In the genomic region with DNA sequence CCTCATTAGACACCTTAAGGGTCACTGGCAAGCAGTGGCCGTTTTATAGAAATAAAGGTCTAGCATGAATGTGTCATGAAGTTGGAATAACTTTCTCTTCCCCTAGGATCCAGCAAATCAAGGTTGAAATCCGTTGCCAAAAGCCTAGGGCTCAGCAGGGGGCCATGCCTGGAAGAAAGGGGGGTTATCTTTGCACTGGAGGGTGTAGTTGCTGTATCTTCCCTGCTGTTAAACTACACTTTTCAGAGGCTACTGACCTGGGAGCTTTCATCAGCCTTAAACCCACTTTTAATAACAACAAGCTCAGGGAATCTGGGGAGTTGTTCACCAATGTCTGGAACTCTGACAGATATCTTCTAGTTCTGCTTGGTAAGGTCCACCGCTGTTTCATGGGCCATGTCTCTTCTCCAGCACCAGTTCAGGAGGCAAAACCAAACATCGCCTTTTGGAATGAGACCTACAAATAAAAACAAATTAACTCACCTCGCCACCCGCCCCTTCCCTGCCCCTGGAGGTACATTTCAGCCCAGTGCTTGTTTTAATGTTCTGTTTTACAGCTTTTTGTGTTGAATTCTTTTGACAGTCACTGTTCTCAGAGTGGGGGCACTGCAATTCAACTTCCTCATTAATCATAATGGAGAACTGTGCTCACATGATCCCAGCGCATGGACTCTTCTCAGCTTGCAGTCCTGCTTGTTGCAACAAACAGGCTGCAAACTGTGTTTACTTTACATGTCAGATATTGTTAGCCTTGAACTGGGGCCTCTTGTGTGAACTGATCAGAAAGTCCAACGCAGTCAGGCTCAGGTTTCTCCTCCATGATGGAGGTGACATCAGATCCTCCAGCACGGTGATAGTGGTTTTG, we compare ENCODE assay signal across 1 cellular context.
TF ChIP-seq lines count a peak whose summit lies in the region.

No MANE protein-coding gene starts in this region.

TF ChIP-seq in HepG2, 621 proteins besides CTCF, POLR2A, EP300 and RAD21 (continued from another document and continues in another):
- TF ChIP-seq, protein P1, sequence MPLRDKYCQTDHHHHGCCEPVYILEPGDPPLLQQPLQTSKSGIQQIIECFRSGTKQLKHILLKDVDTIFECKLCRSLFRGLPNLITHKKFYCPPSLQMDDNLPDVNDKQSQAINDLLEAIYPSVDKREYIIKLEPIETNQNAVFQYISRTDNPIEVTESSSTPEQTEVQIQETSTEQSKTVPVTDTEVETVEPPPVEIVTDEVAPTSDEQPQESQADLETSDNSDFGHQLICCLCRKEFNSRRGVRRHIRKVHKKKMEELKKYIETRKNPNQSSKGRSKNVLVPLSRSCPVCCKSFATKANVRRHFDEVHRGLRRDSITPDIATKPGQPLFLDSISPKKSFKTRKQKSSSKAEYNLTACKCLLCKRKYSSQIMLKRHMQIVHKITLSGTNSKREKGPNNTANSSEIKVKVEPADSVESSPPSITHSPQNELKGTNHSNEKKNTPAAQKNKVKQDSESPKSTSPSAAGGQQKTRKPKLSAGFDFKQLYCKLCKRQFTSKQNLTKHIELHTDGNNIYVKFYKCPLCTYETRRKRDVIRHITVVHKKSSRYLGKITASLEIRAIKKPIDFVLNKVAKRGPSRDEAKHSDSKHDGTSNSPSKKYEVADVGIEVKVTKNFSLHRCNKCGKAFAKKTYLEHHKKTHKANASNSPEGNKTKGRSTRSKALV (CRISPR knock-in tag; IDR thresholded peaks at IDR 0.05) = no peak
- TF ChIP-seq, protein P2, sequence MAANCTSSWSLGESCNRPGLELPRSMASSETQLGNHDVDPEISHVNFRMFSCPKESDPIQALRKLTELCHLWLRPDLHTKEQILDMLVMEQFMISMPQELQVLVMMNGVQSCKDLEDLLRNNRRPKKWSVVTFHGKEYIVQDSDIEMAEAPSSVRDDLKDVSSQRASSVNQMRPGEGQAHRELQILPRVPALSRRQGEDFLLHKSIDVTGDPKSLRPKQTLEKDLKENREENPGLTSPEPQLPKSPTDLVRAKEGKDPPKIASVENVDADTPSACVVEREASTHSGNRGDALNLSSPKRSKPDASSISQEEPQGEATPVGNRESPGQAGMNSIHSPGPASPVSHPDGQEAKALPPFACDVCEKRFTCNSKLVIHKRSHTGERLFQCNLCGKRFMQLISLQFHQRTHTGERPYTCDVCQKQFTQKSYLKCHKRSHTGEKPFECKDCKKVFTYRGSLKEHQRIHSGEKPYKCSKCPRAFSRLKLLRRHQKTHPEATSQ (CRISPR knock-in tag; IDR thresholded peaks at IDR 0.05; ENCODE audit: borderline replicate concordance) = no peak
- TF ChIP-seq, protein P3, sequence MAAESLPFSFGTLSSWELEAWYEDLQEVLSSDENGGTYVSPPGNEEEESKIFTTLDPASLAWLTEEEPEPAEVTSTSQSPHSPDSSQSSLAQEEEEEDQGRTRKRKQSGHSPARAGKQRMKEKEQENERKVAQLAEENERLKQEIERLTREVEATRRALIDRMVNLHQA (CRISPR knock-in tag; IDR thresholded peaks at IDR 0.05) = no peak
- TF ChIP-seq ZSCAN31 (CRISPR knock-in tag; IDR thresholded peaks at IDR 0.05; ENCODE audit: low read depth) (no peak), SOX5 (CRISPR knock-in tag; IDR thresholded peaks at IDR 0.05; ENCODE audit: borderline replicate concordance) (peak; percentile 75; the same call in 1 of the 2 replicates), PLRG1 (conservative IDR thresholded peaks at IDR 0.05) (no peak), ZBTB21 (CRISPR knock-in tag; IDR thresholded peaks at IDR 0.05) (peak; percentile 73), KDM1A (CRISPR knock-in tag; IDR thresholded peaks at IDR 0.05) (peak; percentile 14; the same call in 1 of the 2 replicates), NFE2L1 (CRISPR knock-in tag; IDR thresholded peaks at IDR 0.05; ENCODE audit: borderline replicate concordance) (no peak), RBFOX2 (IDR thresholded peaks at IDR 0.05; ENCODE audit: low read depth, low read length) (no peak), ZNF10 (CRISPR knock-in tag; IDR thresholded peaks at IDR 0.05; ENCODE audit: borderline replicate concordance, low read depth) (no peak), ZNF207 (IDR thresholded peaks at IDR 0.05; ENCODE audit: borderline replicate concordance) (no peak), ZNF343 (CRISPR knock-in tag; IDR thresholded peaks at IDR 0.05) (no peak), TCF7 (IDR thresholded peaks at IDR 0.05; ENCODE audit: low read depth) (no peak), STAG1 (CRISPR knock-in tag; IDR thresholded peaks at IDR 0.05) (no peak), ZNF329 (CRISPR knock-in tag; IDR thresholded peaks at IDR 0.05; ENCODE audit: low read depth) (no peak), ZNF468 (CRISPR knock-in tag; IDR thresholded peaks at IDR 0.05) (no peak), ZNF431 (CRISPR knock-in tag; IDR thresholded peaks at IDR 0.05; ENCODE audit: borderline replicate concordance, low read depth) (peak; percentile 36; the same call in 1 of the 2 replicates), DMAP1 (CRISPR knock-in tag; IDR thresholded peaks at IDR 0.05) (no peak), ZFAT (CRISPR knock-in tag; conservative IDR thresholded peaks at IDR 0.05) (no peak), TBL1XR1 (IDR thresholded peaks at IDR 0.05; ENCODE audit: borderline replicate concordance, low read length, partially characterized antibody) (peak; percentile 33), YEATS4 (CRISPR knock-in tag; IDR thresholded peaks at IDR 0.05; ENCODE audit: borderline replicate concordance) (no peak), ZFP36L2 (CRISPR knock-in tag; IDR thresholded peaks at IDR 0.05) (no peak), ZNF205 (CRISPR knock-in tag; IDR thresholded peaks at IDR 0.05) (no peak), ZNF20 (CRISPR knock-in tag; IDR thresholded peaks at IDR 0.05) (no peak), PHF8 (CRISPR knock-in tag; IDR thresholded peaks at IDR 0.05) (no peak), BHLHE40 (IDR thresholded peaks at IDR 0.05; ENCODE audit: low read length) (peak; percentile 65; the same call in 1 of the 2 replicates), SP140L (CRISPR knock-in tag; IDR thresholded peaks at IDR 0.05; ENCODE audit: borderline replicate concordance) (0 out of 2 replicates have a peak, but pooled peaks have one; percentile 79), PPARG (CRISPR knock-in tag; conservative IDR thresholded peaks at IDR 0.05) (no peak), SSRP1 (CRISPR knock-in tag; IDR thresholded peaks at IDR 0.05) (no peak), SIN3A (IDR thresholded peaks at IDR 0.05; ENCODE audit: borderline replicate concordance, low read depth, low read length) (no peak), SIX1 (CRISPR knock-in tag; IDR thresholded peaks at IDR 0.05; ENCODE audit: borderline replicate concordance) (peak; percentile 92), ZNF256 (CRISPR knock-in tag; conservative IDR thresholded peaks at IDR 0.05) (no peak), YY1 (IDR thresholded peaks at IDR 0.05; ENCODE audit: insufficient read depth, insufficient replicate concordance, low read depth, low read length) (no peak), JUN (CRISPR knock-in tag; IDR thresholded peaks at IDR 0.05) (no peak)
- TF ChIP-seq, protein P4, sequence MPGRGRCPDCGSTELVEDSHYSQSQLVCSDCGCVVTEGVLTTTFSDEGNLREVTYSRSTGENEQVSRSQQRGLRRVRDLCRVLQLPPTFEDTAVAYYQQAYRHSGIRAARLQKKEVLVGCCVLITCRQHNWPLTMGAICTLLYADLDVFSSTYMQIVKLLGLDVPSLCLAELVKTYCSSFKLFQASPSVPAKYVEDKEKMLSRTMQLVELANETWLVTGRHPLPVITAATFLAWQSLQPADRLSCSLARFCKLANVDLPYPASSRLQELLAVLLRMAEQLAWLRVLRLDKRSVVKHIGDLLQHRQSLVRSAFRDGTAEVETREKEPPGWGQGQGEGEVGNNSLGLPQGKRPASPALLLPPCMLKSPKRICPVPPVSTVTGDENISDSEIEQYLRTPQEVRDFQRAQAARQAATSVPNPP (CRISPR knock-in tag; IDR thresholded peaks at IDR 0.05) = no peak
- TF ChIP-seq, protein P5, sequence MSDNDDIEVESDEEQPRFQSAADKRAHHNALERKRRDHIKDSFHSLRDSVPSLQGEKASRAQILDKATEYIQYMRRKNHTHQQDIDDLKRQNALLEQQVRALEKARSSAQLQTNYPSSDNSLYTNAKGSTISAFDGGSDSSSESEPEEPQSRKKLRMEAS (IDR thresholded peaks at IDR 0.05) = peak; percentile 82
- TF ChIP-seq, protein P6, sequence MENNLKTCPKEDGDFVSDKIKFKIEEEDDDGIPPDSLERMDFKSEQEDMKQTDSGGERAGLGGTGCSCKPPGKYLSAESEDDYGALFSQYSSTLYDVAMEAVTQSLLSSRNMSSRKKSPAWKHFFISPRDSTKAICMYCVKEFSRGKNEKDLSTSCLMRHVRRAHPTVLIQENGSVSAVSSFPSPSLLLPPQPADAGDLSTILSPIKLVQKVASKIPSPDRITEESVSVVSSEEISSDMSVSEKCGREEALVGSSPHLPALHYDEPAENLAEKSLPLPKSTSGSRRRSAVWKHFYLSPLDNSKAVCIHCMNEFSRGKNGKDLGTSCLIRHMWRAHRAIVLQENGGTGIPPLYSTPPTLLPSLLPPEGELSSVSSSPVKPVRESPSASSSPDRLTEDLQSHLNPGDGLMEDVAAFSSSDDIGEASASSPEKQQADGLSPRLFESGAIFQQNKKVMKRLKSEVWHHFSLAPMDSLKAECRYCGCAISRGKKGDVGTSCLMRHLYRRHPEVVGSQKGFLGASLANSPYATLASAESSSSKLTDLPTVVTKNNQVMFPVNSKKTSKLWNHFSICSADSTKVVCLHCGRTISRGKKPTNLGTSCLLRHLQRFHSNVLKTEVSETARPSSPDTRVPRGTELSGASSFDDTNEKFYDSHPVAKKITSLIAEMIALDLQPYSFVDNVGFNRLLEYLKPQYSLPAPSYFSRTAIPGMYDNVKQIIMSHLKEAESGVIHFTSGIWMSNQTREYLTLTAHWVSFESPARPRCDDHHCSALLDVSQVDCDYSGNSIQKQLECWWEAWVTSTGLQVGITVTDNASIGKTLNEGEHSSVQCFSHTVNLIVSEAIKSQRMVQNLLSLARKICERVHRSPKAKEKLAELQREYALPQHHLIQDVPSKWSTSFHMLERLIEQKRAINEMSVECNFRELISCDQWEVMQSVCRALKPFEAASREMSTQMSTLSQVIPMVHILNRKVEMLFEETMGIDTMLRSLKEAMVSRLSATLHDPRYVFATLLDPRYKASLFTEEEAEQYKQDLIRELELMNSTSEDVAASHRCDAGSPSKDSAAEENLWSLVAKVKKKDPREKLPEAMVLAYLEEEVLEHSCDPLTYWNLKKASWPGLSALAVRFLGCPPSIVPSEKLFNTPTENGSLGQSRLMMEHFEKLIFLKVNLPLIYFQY (CRISPR knock-in tag; IDR thresholded peaks at IDR 0.05; ENCODE audit: borderline replicate concordance) = 0 out of 2 replicates have a peak, but pooled peaks have one; percentile 18
- TF ChIP-seq, protein P7, sequence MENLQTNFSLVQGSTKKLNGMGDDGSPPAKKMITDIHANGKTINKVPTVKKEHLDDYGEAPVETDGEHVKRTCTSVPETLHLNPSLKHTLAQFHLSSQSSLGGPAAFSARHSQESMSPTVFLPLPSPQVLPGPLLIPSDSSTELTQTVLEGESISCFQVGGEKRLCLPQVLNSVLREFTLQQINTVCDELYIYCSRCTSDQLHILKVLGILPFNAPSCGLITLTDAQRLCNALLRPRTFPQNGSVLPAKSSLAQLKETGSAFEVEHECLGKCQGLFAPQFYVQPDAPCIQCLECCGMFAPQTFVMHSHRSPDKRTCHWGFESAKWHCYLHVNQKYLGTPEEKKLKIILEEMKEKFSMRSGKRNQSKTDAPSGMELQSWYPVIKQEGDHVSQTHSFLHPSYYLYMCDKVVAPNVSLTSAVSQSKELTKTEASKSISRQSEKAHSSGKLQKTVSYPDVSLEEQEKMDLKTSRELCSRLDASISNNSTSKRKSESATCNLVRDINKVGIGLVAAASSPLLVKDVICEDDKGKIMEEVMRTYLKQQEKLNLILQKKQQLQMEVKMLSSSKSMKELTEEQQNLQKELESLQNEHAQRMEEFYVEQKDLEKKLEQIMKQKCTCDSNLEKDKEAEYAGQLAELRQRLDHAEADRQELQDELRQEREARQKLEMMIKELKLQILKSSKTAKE (CRISPR knock-in tag; IDR thresholded peaks at IDR 0.05; ENCODE audit: borderline replicate concordance) = no peak
- TF ChIP-seq, protein P8, sequence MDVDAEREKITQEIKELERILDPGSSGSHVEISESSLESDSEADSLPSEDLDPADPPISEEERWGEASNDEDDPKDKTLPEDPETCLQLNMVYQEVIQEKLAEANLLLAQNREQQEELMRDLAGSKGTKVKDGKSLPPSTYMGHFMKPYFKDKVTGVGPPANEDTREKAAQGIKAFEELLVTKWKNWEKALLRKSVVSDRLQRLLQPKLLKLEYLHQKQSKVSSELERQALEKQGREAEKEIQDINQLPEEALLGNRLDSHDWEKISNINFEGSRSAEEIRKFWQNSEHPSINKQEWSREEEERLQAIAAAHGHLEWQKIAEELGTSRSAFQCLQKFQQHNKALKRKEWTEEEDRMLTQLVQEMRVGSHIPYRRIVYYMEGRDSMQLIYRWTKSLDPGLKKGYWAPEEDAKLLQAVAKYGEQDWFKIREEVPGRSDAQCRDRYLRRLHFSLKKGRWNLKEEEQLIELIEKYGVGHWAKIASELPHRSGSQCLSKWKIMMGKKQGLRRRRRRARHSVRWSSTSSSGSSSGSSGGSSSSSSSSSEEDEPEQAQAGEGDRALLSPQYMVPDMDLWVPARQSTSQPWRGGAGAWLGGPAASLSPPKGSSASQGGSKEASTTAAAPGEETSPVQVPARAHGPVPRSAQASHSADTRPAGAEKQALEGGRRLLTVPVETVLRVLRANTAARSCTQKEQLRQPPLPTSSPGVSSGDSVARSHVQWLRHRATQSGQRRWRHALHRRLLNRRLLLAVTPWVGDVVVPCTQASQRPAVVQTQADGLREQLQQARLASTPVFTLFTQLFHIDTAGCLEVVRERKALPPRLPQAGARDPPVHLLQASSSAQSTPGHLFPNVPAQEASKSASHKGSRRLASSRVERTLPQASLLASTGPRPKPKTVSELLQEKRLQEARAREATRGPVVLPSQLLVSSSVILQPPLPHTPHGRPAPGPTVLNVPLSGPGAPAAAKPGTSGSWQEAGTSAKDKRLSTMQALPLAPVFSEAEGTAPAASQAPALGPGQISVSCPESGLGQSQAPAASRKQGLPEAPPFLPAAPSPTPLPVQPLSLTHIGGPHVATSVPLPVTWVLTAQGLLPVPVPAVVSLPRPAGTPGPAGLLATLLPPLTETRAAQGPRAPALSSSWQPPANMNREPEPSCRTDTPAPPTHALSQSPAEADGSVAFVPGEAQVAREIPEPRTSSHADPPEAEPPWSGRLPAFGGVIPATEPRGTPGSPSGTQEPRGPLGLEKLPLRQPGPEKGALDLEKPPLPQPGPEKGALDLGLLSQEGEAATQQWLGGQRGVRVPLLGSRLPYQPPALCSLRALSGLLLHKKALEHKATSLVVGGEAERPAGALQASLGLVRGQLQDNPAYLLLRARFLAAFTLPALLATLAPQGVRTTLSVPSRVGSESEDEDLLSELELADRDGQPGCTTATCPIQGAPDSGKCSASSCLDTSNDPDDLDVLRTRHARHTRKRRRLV (CRISPR knock-in tag; IDR thresholded peaks at IDR 0.05) = no peak
- TF ChIP-seq, protein P9, sequence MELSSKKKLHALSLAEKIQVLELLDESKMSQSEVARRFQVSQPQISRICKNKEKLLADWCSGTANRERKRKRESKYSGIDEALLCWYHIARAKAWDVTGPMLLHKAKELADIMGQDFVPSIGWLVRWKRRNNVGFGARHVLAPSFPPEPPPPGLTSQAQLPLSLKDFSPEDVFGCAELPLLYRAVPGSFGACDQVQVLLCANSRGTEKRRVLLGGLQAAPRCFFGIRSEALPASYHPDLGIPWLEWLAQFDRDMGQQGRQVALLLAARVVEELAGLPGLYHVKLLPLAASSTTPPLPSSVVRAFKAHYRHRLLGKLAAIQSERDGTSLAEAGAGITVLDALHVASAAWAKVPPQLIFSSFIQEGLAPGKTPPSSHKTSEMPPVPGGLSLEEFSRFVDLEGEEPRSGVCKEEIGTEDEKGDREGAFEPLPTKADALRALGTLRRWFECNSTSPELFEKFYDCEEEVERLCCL (CRISPR knock-in tag; IDR thresholded peaks at IDR 0.05; ENCODE audit: borderline replicate concordance) = peak; percentile 40; the same call in 1 of the 2 replicates
